Comparison of ENCODE assay signal across 8 cellular contexts in genomic region chr5:115545065-115545882, GRCh38. TPM values are rescaled to one million over a fixed set of nuclear protein-coding genes. Genes with fewer than 3 reads are reported as not detected.
DNase-seq lines count a peak whose midpoint lies in the region; ATAC-seq and TF ChIP-seq lines count a peak whose summit lies in the region.

No MANE protein-coding gene starts in this region.

- H3K27me3 Mint-ChIP-seq in activated CD4-positive, alpha-beta T cell treated with anti-CD3 and anti-CD28 coated beads, Interleukin-2, amount 10 ng/mL, durations not matched to agents 7 days and 5 days: no peaks in the 10 kb centered on the region

- in situ Hi-C loops in SK-MEL-5 (cut with HindIII; ENCODE audit: low pct_unique_long_range_greater_than_20kb, low sequenced_read_pairs): no loop called here

- DNase-seq in activated CD4-positive, alpha-beta T cell treated with anti-CD3 and anti-CD28 coated beads, Interleukin-2, amount 10 ng/mL, durations not matched to agents 7 days and 5 days: no peak
- DNase-seq in activated CD4-positive, alpha-beta T cell treated with anti-CD3 and anti-CD28 coated beads for 1 hour: no peak
- DNase-seq in SK-MEL-5 (ENCODE audit: low read depth, low spot score) (peak; percentile 37), fibroblast of the aortic adventitia (ENCODE audit: low read depth) (no peak), C1 segment of cervical spinal cord (lab: John Stamatoyannopoulos, UW) (no peak)
- DNase-seq in stimulated activated effector memory CD8-positive, alpha-beta T cell treated with anti-CD3 and anti-CD28 coated beads, Interleukin-12 subunit alpha, Interleukin-12 subunit beta, amount 100 ng/mL, for 72 hours (ENCODE audit: low spot score in 2 of 2): no peak
- no peak for DNase-seq in stimulated activated CD4-positive, alpha-beta T cell treated with anti-CD3 and anti-CD28 coated beads, Interleukin-4, amount 100 ng/mL, for 24 hours
- no peak for DNase-seq in activated CD8-positive, alpha-beta memory T cell treated with anti-CD3 and anti-CD28 coated beads, Interleukin-2, amount 50 U/mL, for 4 hours

- no peak for ATAC-seq in stimulated activated effector memory CD8-positive, alpha-beta T cell treated with anti-CD3 and anti-CD28 coated beads, Interleukin-12 subunit alpha, Interleukin-12 subunit beta, amount 100 ng/mL, for 72 hours

- TF ChIP-seq CTCF in fibroblast of the aortic adventitia (IDR thresholded peaks at IDR 0.05; ENCODE audit: insufficient read depth, low read length): no peak

- peak overlapping the region; percentile 44 for H3K4me3 ChIP-seq in fibroblast of the aortic adventitia (ENCODE audit: low read depth, low read length)

- CTCF ChIA-PET in activated CD4-positive, alpha-beta T cell treated with anti-CD3 and anti-CD28 coated beads, Interleukin-2, amount 10 ng/mL, durations not matched to agents 7 days and 5 days (lab: Charles Lee): interaction anchor here (1.2 to 1.4 kb wide), 3 partner anchors 10 to 29 kb away, joined by 3 to 6 read pairs (median 4); no protein-coding TSS in a partner anchor

- peaks cover 40% of the 10 kb centered on the region for H3K4me1 Mint-ChIP-seq in activated CD4-positive, alpha-beta T cell treated with anti-CD3 and anti-CD28 coated beads, Interleukin-2, amount 10 ng/mL, durations not matched to agents 7 days and 5 days
- peaks cover 11% of the 10 kb centered on the region for H3K4me1 Mint-ChIP-seq in stimulated activated effector memory CD8-positive, alpha-beta T cell treated with anti-CD3 and anti-CD28 coated beads, Interleukin-12 subunit alpha, Interleukin-12 subunit beta, amount 100 ng/mL, for 72 hours

- POLR2A ChIA-PET in activated CD4-positive, alpha-beta T cell treated with anti-CD3 and anti-CD28 coated beads, Interleukin-2, amount 10 ng/mL, durations not matched to agents 7 days and 5 days (lab: Charles Lee): no interaction called here

- H3K9me3 Mint-ChIP-seq in activated CD4-positive, alpha-beta T cell treated with anti-CD3 and anti-CD28 coated beads, Interleukin-2, amount 10 ng/mL, durations not matched to agents 7 days and 5 days: peaks cover 7% of the 10 kb centered on the region
- no peaks in the 10 kb centered on the region for H3K9me3 Mint-ChIP-seq in stimulated activated effector memory CD8-positive, alpha-beta T cell treated with anti-CD3 and anti-CD28 coated beads, Interleukin-12 subunit alpha, Interleukin-12 subunit beta, amount 100 ng/mL, for 72 hours

- peak overlapping the region; percentile 99 for H3K4me3 Mint-ChIP-seq in activated CD4-positive, alpha-beta T cell treated with anti-CD3 and anti-CD28 coated beads, Interleukin-2, amount 10 ng/mL, durations not matched to agents 7 days and 5 days
- peak overlapping the region; percentile 96 for H3K4me3 Mint-ChIP-seq in stimulated activated effector memory CD8-positive, alpha-beta T cell treated with anti-CD3 and anti-CD28 coated beads, Interleukin-12 subunit alpha, Interleukin-12 subunit beta, amount 100 ng/mL, for 72 hours

- H3K27ac Mint-ChIP-seq in activated CD4-positive, alpha-beta T cell treated with anti-CD3 and anti-CD28 coated beads, Interleukin-2, amount 10 ng/mL, durations not matched to agents 7 days and 5 days: peak overlapping the region; percentile 100
- H3K27ac Mint-ChIP-seq in stimulated activated effector memory CD8-positive, alpha-beta T cell treated with anti-CD3 and anti-CD28 coated beads, Interleukin-12 subunit alpha, Interleukin-12 subunit beta, amount 100 ng/mL, for 72 hours: peak overlapping the region; percentile 97

- peaks cover 41% of the 10 kb centered on the region for H3K36me3 Mint-ChIP-seq in activated CD4-positive, alpha-beta T cell treated with anti-CD3 and anti-CD28 coated beads, Interleukin-2, amount 10 ng/mL, durations not matched to agents 7 days and 5 days (ENCODE audit: low read depth)
- peaks cover 46% of the 10 kb centered on the region for H3K36me3 Mint-ChIP-seq in stimulated activated effector memory CD8-positive, alpha-beta T cell treated with anti-CD3 and anti-CD28 coated beads, Interleukin-12 subunit alpha, Interleukin-12 subunit beta, amount 100 ng/mL, for 72 hours

RNA-seq across cellular contexts. Expression of gene FEM1C, which starts 0.7 kb away (rescaled TPM):
- total RNA-seq in activated CD4-positive, alpha-beta T cell treated with anti-CD3 and anti-CD28 coated beads, Interleukin-2, amount 10 ng/mL, durations not matched to agents 7 days and 5 days: 10 to 100 TPM; 13.9 to 15.5 TPM
- 11.6 and 12.1 TPM in 2 replicates for total RNA-seq in SK-MEL-5 (2014; rRNA removed; shearing (Covaris generic))
- 7.0 and 8.7 TPM in 2 replicates for polyA plus RNA-seq in SK-MEL-5 (2015; cell fraction: cytosol; rRNA removed)
- 17.1 and 18.5 TPM in 2 replicates for polyA plus RNA-seq in SK-MEL-5 (2015; cell fraction: nucleus; rRNA removed)
- 9.4 and 31.7 TPM in 2 replicates for total RNA-seq in fibroblast of the aortic adventitia (ENCODE audit: low replicate concordance)

RNA-seq across cellular contexts. Expression of gene TICAM2, which starts 57.0 kb away (rescaled TPM):
- 1 to 10 TPM; 1.1 to 1.4 TPM for total RNA-seq in activated CD4-positive, alpha-beta T cell treated with anti-CD3 and anti-CD28 coated beads, Interleukin-2, amount 10 ng/mL, durations not matched to agents 7 days and 5 days
- total RNA-seq in SK-MEL-5 (2014; rRNA removed; shearing (Covaris generic)): 0.08 TPM in 1 of 2 replicates, not detected in the other
- polyA plus RNA-seq in SK-MEL-5 (2015; cell fraction: cytosol; rRNA removed): not detected in 2 replicates
- polyA plus RNA-seq in SK-MEL-5 (2015; cell fraction: nucleus; rRNA removed): 0.42 TPM in 1 of 2 replicates, not detected in the other
- total RNA-seq in fibroblast of the aortic adventitia (ENCODE audit: low replicate concordance): 9.1 and 19.1 TPM in 2 replicates
